ENCODE assay signal across 8 cellular contexts in genomic region chr19:7196721-7197168, GRCh38.
A peak's percentile ranks its signal among the peaks of the same experiment; 100 is the strongest.
DNase-seq lines count a peak whose midpoint lies in the region; ATAC-seq and TF ChIP-seq lines count a peak whose summit lies in the region.

No MANE protein-coding gene starts in this region.

- peaks cover 18% of the 10 kb centered on the region for H3F3A ChIP-seq in DOHH2 (ENCODE audit: control insufficient read depth, insufficient read depth)

- intact Hi-C loops in psoas muscle (cut with DNase I): loop anchor here (5.0 kb wide), 1 partner anchor 39 kb away; no protein-coding TSS in a partner anchor

- H3K27ac ChIP-seq in DOHH2 (ENCODE audit: low read depth, low read length) (no peak overlapping the region), WERI-Rb-1 (no peak overlapping the region), psoas muscle (peak overlapping the region; percentile 86)

- H3K4me1 ChIP-seq in DOHH2 (ENCODE audit: control insufficient read depth, low read length) (peaks cover 42% of the 10 kb centered on the region), psoas muscle (peaks cover 23% of the 10 kb centered on the region)

- H3K9me2 ChIP-seq in DOHH2 (replicated peaks; ENCODE audit: control insufficient read depth, low read length): no peaks in the 10 kb centered on the region

- peaks cover 11% of the 10 kb centered on the region for H3K27me3 ChIP-seq in DOHH2 (ENCODE audit: control insufficient read depth, low read length)
- H3K27me3 ChIP-seq in WERI-Rb-1 (ENCODE audit: insufficient read depth, low read depth, severe bottlenecking): no peaks in the 10 kb centered on the region
- H3K27me3 ChIP-seq in psoas muscle (ENCODE audit: insufficient read depth in 3 of 3, low read length in 2 of 3): no peaks in the 10 kb centered on the region

- H3K79me2 ChIP-seq in DOHH2 (ENCODE audit: control insufficient read depth, low read length): no peaks in the 10 kb centered on the region

- H3K4me3 ChIP-seq in DOHH2 (ENCODE audit: low read length): peak overlapping the region; percentile 74; the same call in 1 of the 2 replicates
- peak overlapping the region; percentile 45 for H3K4me3 ChIP-seq in WERI-Rb-1 (ENCODE audit: low read depth, low read length)
- H3K4me3 ChIP-seq in foreskin fibroblast (ENCODE audit: low read depth in 1 of 2, low read length in 2 of 2): peak overlapping the region; percentile 45 to 56
- H3K4me3 ChIP-seq in psoas muscle: peak overlapping the region; percentile 76

- no peaks in the 10 kb centered on the region for H3K9me3 ChIP-seq in DOHH2 (ENCODE audit: control insufficient read depth, insufficient read depth, low read length)
- H3K9me3 ChIP-seq in WERI-Rb-1 (ENCODE audit: severe bottlenecking): no peaks in the 10 kb centered on the region
- no peaks in the 10 kb centered on the region for H3K9me3 ChIP-seq in psoas muscle

- no peaks in the 10 kb centered on the region for H4K20me1 ChIP-seq in DOHH2 (ENCODE audit: control insufficient read depth, insufficient read depth, low read depth, low read length)

- peak overlapping the region; percentile 83 for H3K4me2 ChIP-seq in DOHH2 (ENCODE audit: low read length)

- TF ChIP-seq CTCF in DOHH2 (IDR thresholded peaks at IDR 0.05; ENCODE audit: low read depth, low read length, poor library complexity, severe bottlenecking): no peak
- no peak for TF ChIP-seq CTCF in WERI-Rb-1 (IDR thresholded peaks at IDR 0.05; ENCODE audit: low read depth, low read length)
- TF ChIP-seq CTCF in foreskin fibroblast (IDR thresholded peaks at IDR 0.05; ENCODE audit: low read depth, low read length): no peak
- no peak for TF ChIP-seq CTCF in psoas muscle (IDR thresholded peaks at IDR 0.05)

- ATAC-seq in psoas muscle (no peak), GM21367 (IDR thresholded peaks at IDR 0.05; ENCODE audit: unreplicated experiment) (no peak), GM21515 (IDR thresholded peaks at IDR 0.05; ENCODE audit: unreplicated experiment) (no peak)

- WGBS in psoas muscle, 3 donors: 18 to 26% (median 19%) methylated on average over 15 of the region's 15 CpGs

- DNase-seq in WERI-Rb-1: no peak
- peak in 1 of 2 donors; percentile 47 for DNase-seq in foreskin fibroblast
- DNase-seq in psoas muscle: peak; percentile 42 to 68
- no peak for DNase-seq in NCI-H2196 (lab: John Stamatoyannopoulos, UW; ENCODE audit: unreplicated experiment)
- no peak for DNase-seq in SHP77 (lab: John Stamatoyannopoulos, UW)

- H3K36me3 ChIP-seq in DOHH2 (ENCODE audit: control insufficient read depth, low read length) (no peaks in the 10 kb centered on the region), WERI-Rb-1 (no peaks in the 10 kb centered on the region), psoas muscle (ENCODE audit: insufficient read depth in 1 of 2, low read depth in 1 of 2) (no peaks in the 10 kb centered on the region)

Comparison
In these comparisons a context has a peak if more than half of its experiments do, and no peak if none do; other contexts are left out.
1. DNase-seq: peak in psoas muscle (2 of 2); none in WERI-Rb-1 (single experiment), NCI-H2196 (single experiment) and SHP77 (0 of 2).
2. Peak in every context shown above with its lines, with median percentiles within 50 percentile points of each other: H3K4me3 ChIP-seq.